ENCODE assay signal across 21 cellular contexts in the genomic region with DNA sequence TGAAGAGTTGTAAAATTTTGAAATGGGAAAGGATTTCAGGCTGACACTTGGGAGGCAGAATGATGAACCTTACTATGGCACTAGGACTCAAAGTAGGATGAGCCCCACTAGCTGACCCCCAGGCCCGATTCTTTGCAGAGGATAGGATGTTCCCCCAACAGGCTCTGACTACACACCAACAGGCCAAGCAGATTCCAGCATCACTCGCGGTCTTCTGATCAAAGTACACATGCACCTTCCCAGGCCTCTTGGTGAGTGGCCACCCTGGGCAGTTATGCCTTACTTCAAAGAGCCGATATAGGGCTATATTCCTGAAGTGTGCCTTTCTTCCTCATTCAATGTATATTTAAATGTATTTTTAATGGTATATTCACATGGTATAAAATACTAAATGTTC.
"Had no signal": no experiment of that assay in that cellular context is flagged by ENCODE, and none has a peak within 500 bp of the region (broad histone marks: within the 10 kb centered on the region; RNA-seq: fewer than 3 reads in every experiment).

No MANE protein-coding gene starts in this region.

- H3K27ac ChIP-seq: epithelial cell of prostate, esophagus squamous epithelium, parathyroid adenoma, prostate gland, skin epidermis, upper lobe of right lung had no signal

- H3K4me3 ChIP-seq: breast epithelium, coronary artery, esophagus squamous epithelium, gastroesophageal sphincter, prostate gland, skin epidermis, stomach, testis, tibial nerve, upper lobe of right lung had no signal

- H3K4me3 Mint-ChIP-seq: effector memory CD8-positive, alpha-beta T cell; immature natural killer cell; naive B cell; nephron progenitor cell had no signal

- H3K4me1 ChIP-seq: breast epithelium, parathyroid adenoma, prostate gland, upper lobe of right lung had no signal

- H3K27me3 ChIP-seq: breast epithelium, esophagus squamous epithelium, gastroesophageal sphincter, stomach, testis, tibial nerve, upper lobe of right lung had no signal

- H3K79me2 ChIP-seq: parathyroid adenoma had no signal

- H3K27me3 Mint-ChIP-seq: effector memory CD8-positive, alpha-beta T cell; naive B cell had no signal

- H3K36me3 ChIP-seq: breast epithelium, gastroesophageal sphincter, prostate gland, upper lobe of right lung had no signal

- H3K9me3 ChIP-seq: breast epithelium, esophagus squamous epithelium, gastroesophageal sphincter, prostate gland, stomach, testis, tibial nerve, upper lobe of right lung had no signal

- ATAC-seq: effector memory CD8-positive, alpha-beta T cell; upper lobe of right lung had no signal

- DNase-seq: central memory CD4-positive, alpha-beta T cell; effector memory CD8-positive, alpha-beta T cell; esophagus squamous epithelium; glutamatergic neuron; immature natural killer cell; midbrain; naive B cell; nephron progenitor cell; stimulated activated CD4-positive, alpha-beta T cell treated with anti-CD3 and anti-CD28 coated beads, Interleukin-2, amount 100 ng/mL, for 24 hours; stimulated activated naive CD4-positive, alpha-beta T cell; stomach; upper lobe of right lung had no signal

- H3K9ac ChIP-seq: parathyroid adenoma had no signal

- H2AFZ ChIP-seq: parathyroid adenoma had no signal
